20 cellular contexts compared by ENCODE assay signal in the genomic region with DNA sequence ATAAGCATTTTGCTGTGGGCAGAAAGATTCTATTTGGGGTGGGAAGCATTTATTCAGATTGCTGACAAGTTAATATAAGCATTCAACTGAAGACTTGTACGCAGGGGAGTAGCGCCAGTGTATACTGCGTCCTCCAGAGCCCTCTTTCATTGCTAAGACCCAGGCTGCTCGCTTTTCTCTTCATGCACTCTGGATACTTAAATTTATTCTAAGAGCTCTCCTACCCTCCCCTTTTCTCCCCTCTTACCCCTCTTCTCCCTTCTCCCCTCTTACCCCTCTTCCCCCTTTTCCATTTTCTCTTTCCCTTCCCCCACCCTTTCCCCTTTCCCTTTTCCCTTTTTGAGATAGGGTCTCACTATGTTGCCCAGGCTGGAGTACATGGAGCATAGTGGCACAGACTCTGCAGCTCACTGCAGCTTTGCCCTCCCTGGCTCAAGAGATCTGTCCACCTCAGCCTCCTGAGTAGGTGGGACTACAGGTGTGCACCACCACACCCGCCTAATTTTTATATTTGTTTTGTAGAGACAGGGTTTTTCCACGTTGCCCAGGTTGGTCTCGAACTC.
DNase-seq lines count a peak whose midpoint lies in the region; ATAC-seq, FAIRE-seq and TF ChIP-seq lines count a peak whose summit lies in the region.
"Had no signal": no experiment of that assay in that cellular context is flagged by ENCODE, and none has a peak within 500 bp of the region (broad histone marks: within the 10 kb centered on the region; RNA-seq: fewer than 3 reads in every experiment).

No MANE protein-coding gene starts in this region.

- TF ChIP-seq CTCF in chondrocyte (IDR thresholded peaks at IDR 0.05) = no peak
- no peak for TF ChIP-seq CTCF in thyroid gland (IDR thresholded peaks at IDR 0.05)

- WGBS in thyroid gland, 2 donors = 93 to 96% methylated on average over 7 of the region's 7 CpGs

- peak overlapping the region; percentile 87 for H3K27ac Mint-ChIP-seq in chondrocyte (ENCODE audit: unreplicated experiment)
- H3K27ac Mint-ChIP-seq: activated CD8-positive, alpha-beta memory T cell treated with anti-CD3 and anti-CD28 coated beads, Interleukin-2, amount 10 ng/mL, durations not matched to agents 7 days and 5 days had no signal

- peaks cover 12% of the 10 kb centered on the region for H3K36me3 ChIP-seq in Karpas-422 (ENCODE audit: insufficient read depth, low read length)
- no peaks in the 10 kb centered on the region for H3K36me3 ChIP-seq in muscle layer of duodenum (ENCODE audit: control insufficient read depth in 1 of 2, insufficient read depth in 2 of 2, low read length in 2 of 2)
- no peaks in the 10 kb centered on the region for H3K36me3 ChIP-seq in thyroid gland
- H3K36me3 ChIP-seq: adrenal gland had no signal

- peak overlapping the region; percentile 98 for H3K27ac ChIP-seq in Karpas-422 (ENCODE audit: low read length)
- H3K27ac ChIP-seq in muscle layer of duodenum (ENCODE audit: low read length) = peak overlapping the region; percentile 76
- peak overlapping the region in 2 of 3 donors; percentile 25 to 65 for H3K27ac ChIP-seq in thyroid gland
- H3K27ac ChIP-seq: adrenal gland had no signal

- TF ChIP-seq POLR2A in thyroid gland (IDR thresholded peaks at IDR 0.05) = no peak
- no peak for TF ChIP-seq POLR2A in GM12892 (IDR thresholded peaks at IDR 0.05; ENCODE audit: low read depth, low read length)

- no peaks in the 10 kb centered on the region for H3K9me2 ChIP-seq in Karpas-422 (replicated peaks; ENCODE audit: insufficient read depth, low read length)

- no peak overlapping the region for H3K4me3 ChIP-seq in Karpas-422 (ENCODE audit: low read length)
- H3K4me3 ChIP-seq in muscle layer of duodenum (ENCODE audit: low read depth in 1 of 2, low read length in 2 of 2) = peak overlapping the region; percentile 22 to 29
- H3K4me3 ChIP-seq in thyroid gland (replicated peaks in 1 of 3) = no peak overlapping the region
- H3K4me3 ChIP-seq: adrenal gland had no signal

- peaks cover 94% of the 10 kb centered on the region for H3K4me1 Mint-ChIP-seq in chondrocyte (ENCODE audit: low read depth)
- H3K4me1 Mint-ChIP-seq: activated CD8-positive, alpha-beta memory T cell treated with anti-CD3 and anti-CD28 coated beads, Interleukin-2, amount 10 ng/mL, durations not matched to agents 7 days and 5 days had no signal

- ATAC-seq in GM18519 (IDR thresholded peaks at IDR 0.05; ENCODE audit: low FRiP score, unreplicated experiment) = no peak
- ATAC-seq: activated CD8-positive, alpha-beta memory T cell treated with anti-CD3 and anti-CD28 coated beads, Interleukin-2, amount 10 ng/mL, durations not matched to agents 7 days and 5 days had no signal

- intact Hi-C loops in thyroid gland (cut with DNase I) = no loop called here

- H3K9me3 ChIP-seq in Karpas-422 (ENCODE audit: low read length) (no peaks in the 10 kb centered on the region), muscle layer of duodenum (ENCODE audit: control insufficient read depth in 1 of 2, low read length in 2 of 2) (no peaks in the 10 kb centered on the region), thyroid gland (no peaks in the 10 kb centered on the region)
- H3K9me3 ChIP-seq: adrenal gland had no signal

- no peaks in the 10 kb centered on the region for H3K27me3 Mint-ChIP-seq in chondrocyte (ENCODE audit: low read depth)
- H3K27me3 Mint-ChIP-seq: activated CD8-positive, alpha-beta memory T cell treated with anti-CD3 and anti-CD28 coated beads, Interleukin-2, amount 10 ng/mL, durations not matched to agents 7 days and 5 days had no signal

- no peak overlapping the region for H2AFZ ChIP-seq in Karpas-422 (ENCODE audit: low read length)

- H3K27me3 ChIP-seq in Karpas-422 (ENCODE audit: low read length) = no peaks in the 10 kb centered on the region
- H3K27me3 ChIP-seq in muscle layer of duodenum (ENCODE audit: low read depth, low read length) = no peaks in the 10 kb centered on the region
- H3K27me3 ChIP-seq in thyroid gland = no peaks in the 10 kb centered on the region
- H3K27me3 ChIP-seq: adrenal gland had no signal

- H3K4me3 Mint-ChIP-seq in chondrocyte (ENCODE audit: unreplicated experiment) = peak overlapping the region; percentile 43
- H3K4me3 Mint-ChIP-seq: activated CD8-positive, alpha-beta memory T cell treated with anti-CD3 and anti-CD28 coated beads, Interleukin-2, amount 10 ng/mL, durations not matched to agents 7 days and 5 days had no signal

- H3K79me2 ChIP-seq in Karpas-422 (ENCODE audit: low read length) = peaks cover 98% of the 10 kb centered on the region

- no peak for FAIRE-seq in GM12892 (lab: Jason Lieb, UNC)
- FAIRE-seq: urothelium cell line had no signal

- no peaks in the 10 kb centered on the region for H3K36me3 Mint-ChIP-seq in chondrocyte (ENCODE audit: low read depth)
- H3K36me3 Mint-ChIP-seq: activated CD8-positive, alpha-beta memory T cell treated with anti-CD3 and anti-CD28 coated beads, Interleukin-2, amount 10 ng/mL, durations not matched to agents 7 days and 5 days had no signal

- H4K20me1 ChIP-seq in Karpas-422 (ENCODE audit: insufficient read depth, low read depth, low read length) = no peaks in the 10 kb centered on the region

- no peak overlapping the region for H3K4me2 ChIP-seq in Karpas-422 (ENCODE audit: low read depth, low read length, poor library complexity, severe bottlenecking)

- no peaks in the 10 kb centered on the region for H3K9me3 Mint-ChIP-seq in chondrocyte (ENCODE audit: low read depth)

- H3K9ac ChIP-seq in Karpas-422 (ENCODE audit: low read length) = no peak overlapping the region

- H3K4me1 ChIP-seq in Karpas-422 (ENCODE audit: low read length) (peaks cover 91% of the 10 kb centered on the region), muscle layer of duodenum (ENCODE audit: control insufficient read depth in 1 of 2, insufficient read depth in 2 of 2, low read length in 2 of 2) (peaks cover 20 to 21% of the 10 kb centered on the region in 2 donors), thyroid gland (peaks cover 31 to 36% of the 10 kb centered on the region in 2 donors)

- no peak for DNase-seq in Karpas-422
- no peak for DNase-seq in chondrocyte (ENCODE audit: low spot score)
- no peak for DNase-seq in thyroid gland
- no peak for DNase-seq in GM12892 (ENCODE audit: insufficient read length)
- no peak for DNase-seq in NCI-H2171 (lab: John Stamatoyannopoulos, UW)
- no peak for DNase-seq in activated CD4-positive, alpha-beta T cell treated with anti-CD3 and anti-CD28 coated beads, Interleukin-2, amount 50 U/mL, for 48 hours
- DNase-seq: activated CD4-positive, CD25-positive, alpha-beta regulatory T cell treated with anti-CD3 and anti-CD28 coated beads, Interleukin-2, amount 50 U/mL, for 72 hours; activated CD8-positive, alpha-beta memory T cell treated with anti-CD3 and anti-CD28 coated beads, Interleukin-2, amount 10 ng/mL, durations not matched to agents 7 days and 5 days; activated effector memory CD4-positive, alpha-beta T cell treated with Interleukin-2 at 50 U/mL for 16 hours; adrenal gland; caudate nucleus; effector CD4-positive, alpha-beta T cell; NCI-H1417 treated with DMSO at 0.1 percent for 48 hours; NCI-H2171 treated with DMSO at 0.1 percent for 48 hours; NCI-H748 treated with DMSO at 0.1 percent for 48 hours; stimulated activated naive CD4-positive, alpha-beta T cell; T-helper 9 cell had no signal

Comparison
In these comparisons a context has a peak if more than half of its experiments do, and no peak if none do; other contexts are left out.
1. H3K27ac ChIP-seq: peak in every context shown above with its lines; median percentile 98 in Karpas-422; 76 in muscle layer of duodenum; 45 in thyroid gland.
2. H3K4me3 ChIP-seq: peak in muscle layer of duodenum (2 of 2); none in Karpas-422 (single experiment) and thyroid gland (0 of 3).